ENCODE assay signal across 7 cellular contexts in genomic region chr11:64855596-64856304, GRCh38. TPM values are rescaled to one million over a fixed set of nuclear protein-coding genes. Genes with fewer than 3 reads are reported as not detected.
DNase-seq lines count a peak whose midpoint lies in the region; ATAC-seq and TF ChIP-seq lines count a peak whose summit lies in the region.
"Had no signal": no experiment of that assay in that cellular context is flagged by ENCODE, and none has a peak within 500 bp of the region (broad histone marks: within the 10 kb centered on the region; RNA-seq: fewer than 3 reads in every experiment).

No MANE protein-coding gene starts in this region.

- H3K36me3 Mint-ChIP-seq in CD8-positive, alpha-beta T cell: peaks cover 55% of the 10 kb centered on the region
- H3K36me3 Mint-ChIP-seq in WTC11: no peaks in the 10 kb centered on the region; the same call in 1 of the 2 replicates

- H3K27me3 ChIP-seq in CD8-positive, alpha-beta T cell (ENCODE audit: insufficient read depth, low read length): no peaks in the 10 kb centered on the region
- H3K27me3 ChIP-seq in muscle layer of colon (ENCODE audit: control insufficient read depth in 1 of 2, insufficient read depth in 2 of 2, low read length in 2 of 2): no peaks in the 10 kb centered on the region

- peak overlapping the region; percentile 33 for H3K4me3 ChIP-seq in CD8-positive, alpha-beta T cell (ENCODE audit: low read depth, low read length)
- H3K4me3 ChIP-seq in muscle layer of colon (ENCODE audit: low read depth in 1 of 2, low read length in 2 of 2): no peak overlapping the region
- H3K4me3 ChIP-seq: prostate gland had no signal

- intact Hi-C loops in CD8-positive, alpha-beta T cell (cut with DNase I, micrococcal nuclease): no loop called here

- peaks cover 100% of the 10 kb centered on the region for H3K4me1 ChIP-seq in CD8-positive, alpha-beta T cell (ENCODE audit: insufficient read depth, low read length)
- H3K4me1 ChIP-seq in muscle layer of colon (ENCODE audit: insufficient read depth, low read length): peaks cover 52% of the 10 kb centered on the region
- H3K4me1 ChIP-seq: prostate gland had no signal

- peak overlapping the region; percentile 7 for H3K9ac ChIP-seq in muscle layer of colon (ENCODE audit: low read length)

- peaks cover 21% of the 10 kb centered on the region for H3K36me3 ChIP-seq in CD8-positive, alpha-beta T cell (ENCODE audit: insufficient read depth, low read length)
- H3K36me3 ChIP-seq in muscle layer of colon (ENCODE audit: insufficient read depth, low read length): peaks cover 44% of the 10 kb centered on the region

- TF ChIP-seq CTCF in CD8-positive, alpha-beta T cell (IDR thresholded peaks at IDR 0.05): no peak
- no peak for TF ChIP-seq CTCF in WTC11 (IDR thresholded peaks at IDR 0.05)

- POLR2A ChIA-PET in CD8-positive, alpha-beta T cell (lab: Charles Lee): interaction anchor here (0.6 to 23.9 kb wide), 4 partner anchors 6 to 83 kb away, joined by 3 to 810 read pairs (median 156); partner anchors contain the start of gene EHD1
- POLR2A ChIA-PET in WTC11 (lab: Charles Lee): no interaction called here

- H3K4me1 Mint-ChIP-seq in CD8-positive, alpha-beta T cell (ENCODE audit: low read depth): peaks cover 90% of the 10 kb centered on the region
- H3K4me1 Mint-ChIP-seq in WTC11: peaks cover 10% of the 10 kb centered on the region

- peak overlapping the region; percentile 90 for H3K27ac Mint-ChIP-seq in CD8-positive, alpha-beta T cell
- H3K27ac Mint-ChIP-seq in WTC11: peak overlapping the region; percentile 89; the same call in 1 of the 2 replicates

- H3K27ac ChIP-seq in CD8-positive, alpha-beta T cell (ENCODE audit: low read depth, low read length): no peak overlapping the region
- peak overlapping the region; percentile 64 for H3K27ac ChIP-seq in muscle layer of colon (ENCODE audit: low read depth, low read length)

- no peak for ATAC-seq in CD8-positive, alpha-beta T cell
- ATAC-seq in WTC11: no peak

- CTCF ChIA-PET in CD8-positive, alpha-beta T cell (lab: Charles Lee): interaction anchor here (16.3 to 35.6 kb wide), 3 partner anchors 4 to 31 kb away, joined by 397 to 1398 read pairs (median 397); partner anchors contain the start of genes CDC42BPG and EHD1
- CTCF ChIA-PET in WTC11 (lab: Charles Lee): interaction anchor here (1.5 kb wide), 1 partner anchor 14 kb away, joined by 4 read pairs; no protein-coding TSS in a partner anchor

- peak overlapping the region; percentile 67 for H3K4me3 Mint-ChIP-seq in CD8-positive, alpha-beta T cell
- H3K4me3 Mint-ChIP-seq in WTC11: no peak overlapping the region

- no peaks in the 10 kb centered on the region for H3K9me3 ChIP-seq in CD8-positive, alpha-beta T cell (ENCODE audit: low read length)
- no peaks in the 10 kb centered on the region for H3K9me3 ChIP-seq in muscle layer of colon (ENCODE audit: low read length)
- H3K9me3 ChIP-seq: prostate gland had no signal

- no peaks in the 10 kb centered on the region for H3K27me3 Mint-ChIP-seq in CD8-positive, alpha-beta T cell (ENCODE audit: low read depth)
- no peaks in the 10 kb centered on the region for H3K27me3 Mint-ChIP-seq in WTC11 (ENCODE audit: low read depth)

- no peak for DNase-seq in CD8-positive, alpha-beta T cell
- DNase-seq in WTC11 (ENCODE audit: low spot score) (no peak), NCI-H524 treated with DMSO at 0.1 percent for 48 hours (lab: John Stamatoyannopoulos, UW) (no peak), occipital lobe (lab: John Stamatoyannopoulos, UW) (no peak), iPS-NIHi7 (ENCODE audit: extremely low spot score) (no peak)

- no peaks in the 10 kb centered on the region for H3K9me3 Mint-ChIP-seq in CD8-positive, alpha-beta T cell
- no peaks in the 10 kb centered on the region for H3K9me3 Mint-ChIP-seq in WTC11

TF ChIP-seq in WTC11, 78 proteins besides CTCF, POLR2A, EP300 and RAD21 (continues in another document):
- TF ChIP-seq TEAD1 (CRISPR knock-in tag; IDR thresholded peaks at IDR 0.05): no peak
- no peak for TF ChIP-seq ARID4B (CRISPR knock-in tag; IDR thresholded peaks at IDR 0.05; ENCODE audit: borderline replicate concordance)
- no peak for TF ChIP-seq NR1H2 (CRISPR knock-in tag; IDR thresholded peaks at IDR 0.05)
- no peak for TF ChIP-seq TP53 (CRISPR knock-in tag; IDR thresholded peaks at IDR 0.05)
- no peak for TF ChIP-seq STAT6 (CRISPR knock-in tag; conservative IDR thresholded peaks at IDR 0.05; ENCODE audit: low read depth)
- no peak for TF ChIP-seq NR3C1 (CRISPR knock-in tag; conservative IDR thresholded peaks at IDR 0.05; ENCODE audit: low read depth)
- TF ChIP-seq ZNF317 (CRISPR knock-in tag; IDR thresholded peaks at IDR 0.05; ENCODE audit: borderline replicate concordance, low read depth): no peak
- TF ChIP-seq ZNF263 (CRISPR knock-in tag; IDR thresholded peaks at IDR 0.05; ENCODE audit: low read depth): no peak
- TF ChIP-seq HMGXB4 (CRISPR knock-in tag; IDR thresholded peaks at IDR 0.05): no peak

RNA-seq across cellular contexts. Expression of gene CDC42BPG, which starts 11.3 kb away (rescaled TPM):
- 1 to 10 TPM; 6.5 to 7.9 TPM for total RNA-seq in CD8-positive, alpha-beta T cell
- total RNA-seq in WTC11 (2021) (14.9 to 21.6 TPM (median 17.3 TPM) in 3 replicates), occipital lobe (0.16 TPM)

RNA-seq across cellular contexts. Expression of gene EHD1, which starts 22.7 kb away (rescaled TPM):
- total RNA-seq in CD8-positive, alpha-beta T cell: 100 to 1,000 TPM; 187 to 212 TPM
- total RNA-seq in WTC11 (2021) (29.9 to 38.1 TPM (median 35.2 TPM) in 3 replicates), occipital lobe (22.9 TPM)

RNA-seq across cellular contexts. Expression of gene MEN1, which starts 45.4 kb away (rescaled TPM):
- total RNA-seq in CD8-positive, alpha-beta T cell: 10 to 100 TPM; 17.6 to 19.1 TPM
- 47.1 to 53.3 TPM (median 51.2 TPM) in 3 replicates for total RNA-seq in WTC11 (2021)
- total RNA-seq in occipital lobe: 17.2 TPM

RNA-seq across cellular contexts. Expression of gene MAP4K2, which starts 52.7 kb away (rescaled TPM):
- 10 to 100 TPM; 56.2 to 60.1 TPM for total RNA-seq in CD8-positive, alpha-beta T cell
- 24.5 to 31.6 TPM (median 28.3 TPM) in 3 replicates for total RNA-seq in WTC11 (2021)
- 9.8 TPM for total RNA-seq in occipital lobe
